20 cellular contexts compared by ENCODE assay signal in genomic region chr11:134785660-134786284, GRCh38.
DNase-seq lines count a peak whose midpoint lies in the region; ATAC-seq and TF ChIP-seq lines count a peak whose summit lies in the region.
"Had no signal": no experiment of that assay in that cellular context is flagged by ENCODE, and none has a peak within 500 bp of the region (broad histone marks: within the 10 kb centered on the region; RNA-seq: fewer than 3 reads in every experiment).

No MANE protein-coding gene starts in this region.

- no peak overlapping the region for H2BK120ac ChIP-seq in neuronal stem cell (ENCODE audit: low read depth, low read length)

- no peak overlapping the region for H3K14ac ChIP-seq in neuronal stem cell (ENCODE audit: low read length)

- no CpG with 5 or more reads among the region's 14 CpGs for WGBS in neuronal stem cell (ENCODE audit: extremely low coverage in 2 of 2, insufficient read length in 2 of 2, insufficient replicate concordance in 1 of 2), 2 donors

- H3K4me1 Mint-ChIP-seq in MCF 10A (ENCODE audit: insufficient read depth, unreplicated experiment) = no peaks in the 10 kb centered on the region
- H3K4me1 Mint-ChIP-seq: B cell; CD4-positive, CD25-positive, alpha-beta regulatory T cell had no signal

- H3K9me3 Mint-ChIP-seq in MCF 10A (ENCODE audit: unreplicated experiment) = peaks cover 41% of the 10 kb centered on the region
- H3K9me3 Mint-ChIP-seq: CD4-positive, CD25-positive, alpha-beta regulatory T cell; CD8-positive, alpha-beta T cell had no signal

- H3K27me3 ChIP-seq in brain microvascular endothelial cell (replicated peaks) = no peaks in the 10 kb centered on the region
- H3K27me3 ChIP-seq in neuronal stem cell (ENCODE audit: control insufficient read depth in 3 of 3, insufficient read depth in 3 of 3, low read depth in 1 of 3, low read length in 3 of 3) = peaks cover 0 to 8% (median 0%) of the 10 kb centered on the region in 3 experiments
- H3K27me3 ChIP-seq: BLaER1 had no signal

- CTCF ChIA-PET in MCF 10A (lab: Yijun Ruan, JAX) = interaction anchor here (0.5 kb wide), 1 partner anchor 385 kb away, joined by 3 read pairs; no protein-coding TSS in a partner anchor

- no peak overlapping the region for H2AK5ac ChIP-seq in neuronal stem cell (ENCODE audit: low read depth, low read length)

- no peak overlapping the region for H3K23ac ChIP-seq in neuronal stem cell (ENCODE audit: low read depth, low read length, poor library complexity)

- H3K4me1 ChIP-seq in neuronal stem cell (ENCODE audit: control insufficient read depth in 2 of 2, insufficient read depth in 1 of 2, low read depth in 1 of 2, low read length in 2 of 2) = peaks cover 0 to 3% of the 10 kb centered on the region in 2 donors
- H3K4me1 ChIP-seq: BLaER1, Caco-2 had no signal

- ATAC-seq in HG02981 (IDR thresholded peaks at IDR 0.05; ENCODE audit: unreplicated experiment) = no peak
- ATAC-seq: CD8-positive, alpha-beta T cell had no signal

- H3K9ac ChIP-seq in neuronal stem cell (ENCODE audit: low read depth, low read length, poor library complexity) = no peak overlapping the region
- H3K9ac ChIP-seq: BLaER1, GM23248 had no signal

- BruUV-seq in MCF 10A (replicated peaks; lab: Mats Ljungman, UMichigan) = no TSS peak

- no peak overlapping the region for H3K27ac ChIP-seq in brain microvascular endothelial cell
- H3K27ac ChIP-seq in neuronal stem cell (replicated peaks; ENCODE audit: low read length) = no peak overlapping the region
- H3K27ac ChIP-seq: 22Rv1, BLaER1, C4-2B, GM23248 had no signal

- no peak overlapping the region for H2BK12ac ChIP-seq in neuronal stem cell (ENCODE audit: low read length)

- no peak overlapping the region for H3K4ac ChIP-seq in neuronal stem cell (ENCODE audit: low read length)

- intact Hi-C loops in MCF 10A (cut with micrococcal nuclease) = no loop called here

- no peak overlapping the region for H2AFZ ChIP-seq in neuronal stem cell (ENCODE audit: low read length)
- H2AFZ ChIP-seq: GM23248 had no signal

- H3K36me3 ChIP-seq in brain microvascular endothelial cell (replicated peaks) (no peaks in the 10 kb centered on the region), neuronal stem cell (replicated peaks in 1 of 2; ENCODE audit: control insufficient read depth in 2 of 2, insufficient read depth in 2 of 2, low read length in 2 of 2) (no peaks in the 10 kb centered on the region)
- H3K36me3 ChIP-seq: BLaER1 had no signal

- no peaks in the 10 kb centered on the region for H3K36me3 Mint-ChIP-seq in MCF 10A (ENCODE audit: insufficient read depth, unreplicated experiment)
- H3K36me3 Mint-ChIP-seq: CD4-positive, CD25-positive, alpha-beta regulatory T cell; CD8-positive, alpha-beta T cell had no signal

- H3K18ac ChIP-seq in neuronal stem cell (ENCODE audit: low read length) = peak overlapping the region; percentile 85

- peak; percentile 19 for DNase-seq in Daoy (ENCODE audit: low read depth)
- DNase-seq in brain microvascular endothelial cell = peak; percentile 19
- DNase-seq in glomerular visceral epithelial cell (ENCODE audit: extremely low spot score) = peak; percentile 6
- no peak for DNase-seq in neuronal stem cell (ENCODE audit: low spot score)
- no peak for DNase-seq in iPS-NIHi7 (ENCODE audit: extremely low spot score)
- DNase-seq in activated CD4-positive, alpha-beta T cell treated with anti-CD3 and anti-CD28 coated beads for 48 hours = no peak
- DNase-seq in MCF 10A (ENCODE audit: unreplicated experiment) = no peak
- DNase-seq: Caco-2; CD4-positive, CD25-positive, alpha-beta regulatory T cell; CD8-positive, alpha-beta T cell; DMS79; GF-D8; GM23248; H7; HCEC 1CT had no signal

- H4K91ac ChIP-seq in neuronal stem cell (ENCODE audit: low read depth, low read length, poor library complexity) = no peak overlapping the region

- no peak overlapping the region for H3K4me3 Mint-ChIP-seq in MCF 10A (ENCODE audit: unreplicated experiment)
- H3K4me3 Mint-ChIP-seq: B cell; CD4-positive, CD25-positive, alpha-beta regulatory T cell; CD8-positive, alpha-beta T cell had no signal

- no peak overlapping the region for H2BK15ac ChIP-seq in neuronal stem cell (ENCODE audit: low read length)

- H4K8ac ChIP-seq in neuronal stem cell (ENCODE audit: low read depth, low read length) = no peak overlapping the region

- POLR2A ChIA-PET in MCF 10A (lab: Yijun Ruan, JAX) = no interaction called here

- H3K27ac Mint-ChIP-seq in MCF 10A (ENCODE audit: low read depth, unreplicated experiment) = no peak overlapping the region
- H3K27ac Mint-ChIP-seq: B cell; CD4-positive, CD25-positive, alpha-beta regulatory T cell; CD8-positive, alpha-beta T cell had no signal

- no peaks in the 10 kb centered on the region for H3K27me3 Mint-ChIP-seq in MCF 10A (ENCODE audit: insufficient read depth, unreplicated experiment)
- H3K27me3 Mint-ChIP-seq: B cell had no signal

- no peak overlapping the region for H2BK5ac ChIP-seq in neuronal stem cell (ENCODE audit: low read length)

- in situ Hi-C loops in brain microvascular endothelial cell (cut with HindIII; ENCODE audit: low pct_ligation_motif_present, low sequenced_read_pairs) = no loop called here

- H3K4me3 ChIP-seq in brain microvascular endothelial cell (ENCODE audit: low read depth, low read length) (no peak overlapping the region), neuronal stem cell (ENCODE audit: low read length in 2 of 2) (peak overlapping the region in 1 of 2 donors; percentile 43)
- H3K4me3 ChIP-seq: BLaER1, GM23248 had no signal

- H3K9me3 ChIP-seq in neuronal stem cell (replicated peaks in 1 of 2; ENCODE audit: control insufficient read depth in 2 of 2, insufficient read depth in 1 of 2, low read depth in 1 of 2, low read length in 2 of 2) = no peaks in the 10 kb centered on the region
- H3K9me3 ChIP-seq: BLaER1, Caco-2 had no signal

- TF ChIP-seq CTCF in brain microvascular endothelial cell (IDR thresholded peaks at IDR 0.05; ENCODE audit: low read depth, low read length, missing control alignments) = no peak
- TF ChIP-seq CTCF in MCF 10A (IDR thresholded peaks at IDR 0.05; ENCODE audit: unreplicated experiment) = no peak

- no peaks in the 10 kb centered on the region for H3K79me1 ChIP-seq in neuronal stem cell (ENCODE audit: low read depth, low read length)

- no peak overlapping the region for H3K4me2 ChIP-seq in neuronal stem cell (ENCODE audit: insufficient read depth, low read length, poor library complexity, severe bottlenecking)
- H3K4me2 ChIP-seq: BLaER1 had no signal

Comparison
In these comparisons a context has a peak if more than half of its experiments do, and no peak if none do; other contexts are left out.
1. DNase-seq: peak in Daoy (single experiment), brain microvascular endothelial cell (single experiment) and glomerular visceral epithelial cell (single experiment); none in neuronal stem cell (single experiment), iPS-NIHi7 (single experiment), activated CD4-positive, alpha-beta T cell treated with anti-CD3 and anti-CD28 coated beads for 48 hours (single experiment) and MCF 10A (single experiment).